ENCODE assay signal across 8 cellular contexts in the genomic region with DNA sequence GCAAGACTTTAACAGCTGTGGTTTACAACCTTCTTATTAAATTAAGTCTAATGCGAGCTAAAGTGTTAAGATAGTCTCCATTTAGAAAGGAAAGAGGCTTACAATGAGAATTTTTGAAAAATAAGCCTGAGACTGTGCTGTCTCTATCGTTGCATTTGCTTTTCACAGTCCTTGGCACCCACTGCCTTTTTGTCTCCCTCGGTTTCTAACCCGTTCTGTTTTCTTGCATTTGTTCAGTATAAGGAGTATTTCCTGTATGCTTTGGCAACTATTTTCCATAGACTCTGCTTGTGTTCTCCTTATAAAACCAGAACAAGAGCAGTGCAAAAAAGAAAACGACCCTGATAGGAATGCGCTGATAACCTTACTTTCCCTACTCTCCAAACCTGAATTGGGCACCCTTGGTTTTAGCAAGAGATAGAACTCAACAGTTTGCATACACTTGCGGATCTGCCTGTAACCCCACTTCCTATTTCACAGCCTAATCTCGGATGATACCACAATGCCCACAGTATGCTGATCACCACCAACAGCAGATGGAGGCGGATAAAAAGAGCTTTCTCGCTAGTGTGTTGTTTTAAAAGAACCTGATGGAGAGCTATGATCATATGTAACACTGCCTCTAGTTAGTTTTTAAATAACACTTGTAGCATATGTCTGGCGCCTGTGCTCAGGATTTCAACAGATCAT. TPM values are rescaled to one million over a fixed set of nuclear protein-coding genes. Genes with fewer than 3 reads are reported as not detected.
A peak's percentile ranks its signal among the peaks of the same experiment; 100 is the strongest.
DNase-seq lines count a peak whose midpoint lies in the region; ATAC-seq and TF ChIP-seq lines count a peak whose summit lies in the region.

No MANE protein-coding gene starts in this region.

- ATAC-seq in GM18868 (IDR thresholded peaks at IDR 0.05; ENCODE audit: unreplicated experiment) = peak; percentile 38
- no peak for ATAC-seq in HG03439 (IDR thresholded peaks at IDR 0.05; ENCODE audit: unreplicated experiment)

- H3K4me3 ChIP-seq in BE2C (ENCODE audit: low read depth, low read length) = peak overlapping the region; percentile 87
- H3K4me3 ChIP-seq in LNCaP clone FGC (ENCODE audit: low read depth, low read length) = peak overlapping the region; percentile 81
- peak overlapping the region; percentile 93; the same call in 1 of the 2 replicates for H3K4me3 ChIP-seq in iPS-18c (ENCODE audit: insufficient read depth, low read depth, low read length)
- H3K4me3 ChIP-seq in stomach smooth muscle (ENCODE audit: low read length in 2 of 2) = peak overlapping the region; percentile 56 to 89

- no peaks in the 10 kb centered on the region for H3K9me3 Mint-ChIP-seq in activated naive CD4-positive, alpha-beta T cell treated with anti-CD3 and anti-CD28 coated beads, Interleukin-2, amount 50 U/mL, for 24 hours

- no peaks in the 10 kb centered on the region for H3K9me3 ChIP-seq in BE2C
- H3K9me3 ChIP-seq in iPS-18c (ENCODE audit: control insufficient read depth, insufficient read depth, low read length) = no peaks in the 10 kb centered on the region
- no peaks in the 10 kb centered on the region for H3K9me3 ChIP-seq in stomach smooth muscle (ENCODE audit: control insufficient read depth in 2 of 2, low read length in 2 of 2)

- peaks cover 34% of the 10 kb centered on the region for H3K4me1 Mint-ChIP-seq in activated naive CD4-positive, alpha-beta T cell treated with anti-CD3 and anti-CD28 coated beads, Interleukin-2, amount 50 U/mL, for 24 hours

- peak overlapping the region; percentile 92 for H3K4me3 Mint-ChIP-seq in activated naive CD4-positive, alpha-beta T cell treated with anti-CD3 and anti-CD28 coated beads, Interleukin-2, amount 50 U/mL, for 24 hours

- peak overlapping the region; percentile 84 for H3K27ac ChIP-seq in stomach smooth muscle (ENCODE audit: low read length)

- H3K27me3 Mint-ChIP-seq in activated naive CD4-positive, alpha-beta T cell treated with anti-CD3 and anti-CD28 coated beads, Interleukin-2, amount 50 U/mL, for 24 hours = no peaks in the 10 kb centered on the region

- H3K4me1 ChIP-seq in BE2C (no peaks in the 10 kb centered on the region), stomach smooth muscle (ENCODE audit: control insufficient read depth, insufficient read depth, low read length) (peaks cover 11% of the 10 kb centered on the region)

- peak overlapping the region; percentile 15 for H3K27ac Mint-ChIP-seq in activated naive CD4-positive, alpha-beta T cell treated with anti-CD3 and anti-CD28 coated beads, Interleukin-2, amount 50 U/mL, for 24 hours

- TF ChIP-seq CTCF in BE2C (IDR thresholded peaks at IDR 0.05; ENCODE audit: low read depth, low read length) = no peak
- no peak for TF ChIP-seq CTCF in LNCaP clone FGC (IDR thresholded peaks at IDR 0.05; ENCODE audit: control insufficient read depth, extremely low read depth, insufficient read depth)

- no peaks in the 10 kb centered on the region for H3K36me3 ChIP-seq in BE2C
- H3K36me3 ChIP-seq in stomach smooth muscle (ENCODE audit: control insufficient read depth in 2 of 2, insufficient read depth in 2 of 2, low read length in 2 of 2) = no peaks in the 10 kb centered on the region

- peak overlapping the region; percentile 61 to 90 for H3K9ac ChIP-seq in stomach smooth muscle (ENCODE audit: low read length in 2 of 2)

- DNase-seq in BE2C (no peak), LNCaP clone FGC (ENCODE audit: low read depth) (no peak), HPDE6-E6E7 (ENCODE audit: extremely low spot score) (no peak)

- H3K27me3 ChIP-seq in BE2C = no peaks in the 10 kb centered on the region
- no peaks in the 10 kb centered on the region for H3K27me3 ChIP-seq in stomach smooth muscle (ENCODE audit: control insufficient read depth in 1 of 2, insufficient read depth in 2 of 2, low read length in 2 of 2)

- H3K36me3 Mint-ChIP-seq in activated naive CD4-positive, alpha-beta T cell treated with anti-CD3 and anti-CD28 coated beads, Interleukin-2, amount 50 U/mL, for 24 hours = no peaks in the 10 kb centered on the region

RNA-seq across cellular contexts. Expression of a gene that starts 1.5 kb away (rescaled TPM):
- 3.5 TPM for polyA plus RNA-seq in BE2C (2012; ENCODE audit: insufficient read depth, insufficient read length, low read depth)
